8 cellular contexts compared by ENCODE assay signal in genomic region chr22:27880778-27881394, GRCh38. TPM values are rescaled to one million over a fixed set of nuclear protein-coding genes. Genes with fewer than 3 reads are reported as not detected.
DNase-seq lines count a peak whose midpoint lies in the region; ATAC-seq and TF ChIP-seq lines count a peak whose summit lies in the region.

No MANE protein-coding gene starts in this region.

- no peaks in the 10 kb centered on the region for H3K9me3 Mint-ChIP-seq in activated CD8-positive, alpha-beta T cell treated with anti-CD3 and anti-CD28 coated beads, Interleukin-2, amount 10 ng/mL, durations not matched to agents 7 days and 5 days (ENCODE audit: insufficient read depth)
- no peaks in the 10 kb centered on the region for H3K9me3 Mint-ChIP-seq in progenitor cell of endocrine pancreas (ENCODE audit: low read depth)
- no peaks in the 10 kb centered on the region for H3K9me3 Mint-ChIP-seq in activated naive CD8-positive, alpha-beta T cell treated with anti-CD3 and anti-CD28 coated beads, Interleukin-2, amount 50 U/mL, for 24 hours

- H3K27ac Mint-ChIP-seq in activated CD8-positive, alpha-beta T cell treated with anti-CD3 and anti-CD28 coated beads, Interleukin-2, amount 10 ng/mL, durations not matched to agents 7 days and 5 days = peak overlapping the region; percentile 30
- H3K27ac Mint-ChIP-seq in progenitor cell of endocrine pancreas = no peak overlapping the region
- no peak overlapping the region for H3K27ac Mint-ChIP-seq in activated naive CD8-positive, alpha-beta T cell treated with anti-CD3 and anti-CD28 coated beads, Interleukin-2, amount 50 U/mL, for 24 hours

- DNase-seq in activated CD4-positive, alpha-beta T cell treated with anti-CD3 and anti-CD28 coated beads for 48 hours = peak; percentile 11
- no peak for DNase-seq in activated CD4-positive, alpha-beta T cell treated with anti-CD3 and anti-CD28 coated beads, Interleukin-2, amount 50 U/mL, for 4 hours
- DNase-seq in NCI-H1694 (lab: John Stamatoyannopoulos, UW) (peak; percentile 53), Right ventricle myocardium superior (no peak), progenitor cell of endocrine pancreas (ENCODE audit: low spot score, unreplicated experiment) (no peak)
- DNase-seq in activated CD8-positive, alpha-beta T cell treated with anti-CD3 and anti-CD28 coated beads, Interleukin-2, amount 10 ng/mL, durations not matched to agents 7 days and 5 days = peak; percentile 50
- DNase-seq in activated naive CD8-positive, alpha-beta T cell treated with anti-CD3 and anti-CD28 coated beads, Interleukin-2, amount 50 U/mL, for 24 hours = no peak

- POLR2A ChIA-PET in activated CD8-positive, alpha-beta T cell treated with anti-CD3 and anti-CD28 coated beads, Interleukin-2, amount 10 ng/mL, durations not matched to agents 7 days and 5 days (lab: Charles Lee) = no interaction called here

- intact Hi-C loops in Right ventricle myocardium superior (cut with DNase I) = loop anchor here (2.0 kb wide), 1 partner anchor 130 kb away; no protein-coding TSS in a partner anchor

- no peaks in the 10 kb centered on the region for H3K27me3 Mint-ChIP-seq in activated CD8-positive, alpha-beta T cell treated with anti-CD3 and anti-CD28 coated beads, Interleukin-2, amount 10 ng/mL, durations not matched to agents 7 days and 5 days (ENCODE audit: low read depth)
- no peaks in the 10 kb centered on the region for H3K27me3 Mint-ChIP-seq in progenitor cell of endocrine pancreas
- H3K27me3 Mint-ChIP-seq in activated naive CD8-positive, alpha-beta T cell treated with anti-CD3 and anti-CD28 coated beads, Interleukin-2, amount 50 U/mL, for 24 hours = no peaks in the 10 kb centered on the region

- peaks cover 25% of the 10 kb centered on the region for H3K36me3 Mint-ChIP-seq in activated CD8-positive, alpha-beta T cell treated with anti-CD3 and anti-CD28 coated beads, Interleukin-2, amount 10 ng/mL, durations not matched to agents 7 days and 5 days (ENCODE audit: low read depth)
- peaks cover 4% of the 10 kb centered on the region for H3K36me3 Mint-ChIP-seq in progenitor cell of endocrine pancreas (ENCODE audit: insufficient read depth)
- H3K36me3 Mint-ChIP-seq in activated naive CD8-positive, alpha-beta T cell treated with anti-CD3 and anti-CD28 coated beads, Interleukin-2, amount 50 U/mL, for 24 hours (ENCODE audit: low read depth) = peaks cover 19% of the 10 kb centered on the region

- peak; percentile 74 for TF ChIP-seq CTCF in progenitor cell of endocrine pancreas (IDR thresholded peaks at IDR 0.05; ENCODE audit: unreplicated experiment)

- ATAC-seq in activated CD8-positive, alpha-beta T cell treated with anti-CD3 and anti-CD28 coated beads, Interleukin-2, amount 10 ng/mL, durations not matched to agents 7 days and 5 days = no peak
- peak; percentile 84 for ATAC-seq in Right ventricle myocardium superior (ENCODE audit: poor library complexity)
- ATAC-seq in activated naive CD8-positive, alpha-beta T cell treated with anti-CD3 and anti-CD28 coated beads, Interleukin-2, amount 50 U/mL, for 24 hours = no peak
- no peak for ATAC-seq in HG02852 (IDR thresholded peaks at IDR 0.05; ENCODE audit: unreplicated experiment)

- H3K4me3 Mint-ChIP-seq in activated CD8-positive, alpha-beta T cell treated with anti-CD3 and anti-CD28 coated beads, Interleukin-2, amount 10 ng/mL, durations not matched to agents 7 days and 5 days = no peak overlapping the region
- H3K4me3 Mint-ChIP-seq in progenitor cell of endocrine pancreas (ENCODE audit: low read depth) = no peak overlapping the region
- no peak overlapping the region for H3K4me3 Mint-ChIP-seq in activated naive CD8-positive, alpha-beta T cell treated with anti-CD3 and anti-CD28 coated beads, Interleukin-2, amount 50 U/mL, for 24 hours

- H3K4me1 Mint-ChIP-seq in activated CD8-positive, alpha-beta T cell treated with anti-CD3 and anti-CD28 coated beads, Interleukin-2, amount 10 ng/mL, durations not matched to agents 7 days and 5 days (ENCODE audit: low read depth) = peaks cover 29% of the 10 kb centered on the region
- H3K4me1 Mint-ChIP-seq in progenitor cell of endocrine pancreas (ENCODE audit: low read depth) = peaks cover 12% of the 10 kb centered on the region
- H3K4me1 Mint-ChIP-seq in activated naive CD8-positive, alpha-beta T cell treated with anti-CD3 and anti-CD28 coated beads, Interleukin-2, amount 50 U/mL, for 24 hours = peaks cover 36% of the 10 kb centered on the region

- CTCF ChIA-PET in activated CD8-positive, alpha-beta T cell treated with anti-CD3 and anti-CD28 coated beads, Interleukin-2, amount 10 ng/mL, durations not matched to agents 7 days and 5 days (lab: Charles Lee) = interaction anchor here (0.6 to 4.8 kb wide), 31 partner anchors 8 to 562 kb away, joined by 3 to 40 read pairs (median 4); partner anchors contain the start of gene PITPNB

RNA-seq across cellular contexts. Expression of gene PITPNB, which starts 38.2 kb away (rescaled TPM):
- 10 to 100 TPM; 78.7 to 84.1 TPM for total RNA-seq in activated CD8-positive, alpha-beta T cell treated with anti-CD3 and anti-CD28 coated beads, Interleukin-2, amount 10 ng/mL, durations not matched to agents 7 days and 5 days
- total RNA-seq in Right ventricle myocardium superior (40.2 TPM), progenitor cell of endocrine pancreas (72.6 and 74.4 TPM in 2 replicates)

Comparison
In these comparisons a context has a peak if more than half of its experiments do, and no peak if none do; other contexts are left out.
1. DNase-seq: peak in activated CD4-positive, alpha-beta T cell treated with anti-CD3 and anti-CD28 coated beads for 48 hours (single experiment), NCI-H1694 (single experiment) and activated CD8-positive, alpha-beta T cell treated with anti-CD3 and anti-CD28 coated beads, Interleukin-2, amount 10 ng/mL, durations not matched to agents 7 days and 5 days (single experiment); none in activated CD4-positive, alpha-beta T cell treated with anti-CD3 and anti-CD28 coated beads, Interleukin-2, amount 50 U/mL, for 4 hours (0 of 2), Right ventricle myocardium superior (single experiment), progenitor cell of endocrine pancreas (single experiment) and activated naive CD8-positive, alpha-beta T cell treated with anti-CD3 and anti-CD28 coated beads, Interleukin-2, amount 50 U/mL, for 24 hours (single experiment).